ENCODE assay signal across 10 cellular contexts in genomic region chr2:26640331-26640745, GRCh38. TPM values are rescaled to one million over a fixed set of nuclear protein-coding genes. Genes with fewer than 3 reads are reported as not detected.
DNase-seq lines count a peak whose midpoint lies in the region; ATAC-seq and TF ChIP-seq lines count a peak whose summit lies in the region.
"Had no signal": no experiment of that assay in that cellular context is flagged by ENCODE, and none has a peak within 500 bp of the region (broad histone marks: within the 10 kb centered on the region; RNA-seq: fewer than 3 reads in every experiment).

No MANE protein-coding gene starts in this region.

- H3K4me1 Mint-ChIP-seq in HFFc6 (ENCODE audit: low read depth) = peaks cover 7% of the 10 kb centered on the region; the same call in 1 of the 2 replicates
- H3K4me1 Mint-ChIP-seq in activated CD4-positive, alpha-beta T cell treated with anti-CD3 and anti-CD28 coated beads for 36 hours = no peaks in the 10 kb centered on the region

- POLR2A ChIA-PET in activated CD4-positive, alpha-beta T cell treated with anti-CD3 and anti-CD28 coated beads for 36 hours (lab: Charles Lee) = no interaction called here

- in situ Hi-C loops in astrocyte of the spinal cord (cut with HindIII; ENCODE audit: low sequenced_read_pairs) = no loop called here

- no peak overlapping the region for H3K27ac ChIP-seq in MM.1S (ENCODE audit: low read length)

- ATAC-seq in left lobe of liver (peak; percentile 48), GM21367 (IDR thresholded peaks at IDR 0.05; ENCODE audit: unreplicated experiment) (no peak)
- ATAC-seq in activated CD4-positive, alpha-beta T cell treated with anti-CD3 and anti-CD28 coated beads for 36 hours = no peak

- no peak overlapping the region for H3K4me2 ChIP-seq in MM.1S (ENCODE audit: low read depth, low read length)

- intact Hi-C loops in activated CD4-positive, alpha-beta T cell treated with anti-CD3 and anti-CD28 coated beads for 36 hours (cut with DNase I, micrococcal nuclease) = no loop called here

- CTCF ChIA-PET in activated CD4-positive, alpha-beta T cell treated with anti-CD3 and anti-CD28 coated beads for 36 hours (lab: Charles Lee) = no interaction called here

- peaks cover 46% of the 10 kb centered on the region for H3K27me3 ChIP-seq in MM.1S (replicated peaks; ENCODE audit: insufficient read depth, low read length)

- H3K9me3 ChIP-seq in MM.1S (replicated peaks; ENCODE audit: insufficient read depth, low read length) = no peaks in the 10 kb centered on the region

- no peaks in the 10 kb centered on the region for H3K79me2 ChIP-seq in MM.1S (ENCODE audit: low read length)

- H3K36me3 ChIP-seq in MM.1S (replicated peaks; ENCODE audit: insufficient read depth, low read length) = no peaks in the 10 kb centered on the region

- H3K4me3 Mint-ChIP-seq in HFFc6 = no peak overlapping the region
- H3K4me3 Mint-ChIP-seq in activated CD4-positive, alpha-beta T cell treated with anti-CD3 and anti-CD28 coated beads for 36 hours = no peak overlapping the region

- no peaks in the 10 kb centered on the region for H3K9me3 Mint-ChIP-seq in HFFc6
- no peaks in the 10 kb centered on the region for H3K9me3 Mint-ChIP-seq in activated CD4-positive, alpha-beta T cell treated with anti-CD3 and anti-CD28 coated beads for 36 hours (ENCODE audit: low read depth)

- no peak overlapping the region for H3K4me3 ChIP-seq in AG09309 (ENCODE audit: control insufficient read depth, low read depth, low read length)
- H3K4me3 ChIP-seq in astrocyte of the spinal cord (ENCODE audit: low read depth, low read length) = no peak overlapping the region
- no peak overlapping the region for H3K4me3 ChIP-seq in MM.1S (ENCODE audit: low read length)

- H4K20me1 ChIP-seq in MM.1S (ENCODE audit: insufficient read depth, low read length) = no peaks in the 10 kb centered on the region

- H3K9ac ChIP-seq in MM.1S (ENCODE audit: low read length) = no peak overlapping the region

- no peaks in the 10 kb centered on the region for H3F3A ChIP-seq in MM.1S (ENCODE audit: insufficient read depth, low read length)

- TF ChIP-seq CTCF in AG09309 (IDR thresholded peaks at IDR 0.05; ENCODE audit: control insufficient read depth, insufficient read depth, low read depth, low read length, missing control alignments) (no peak), HFFc6 (IDR thresholded peaks at IDR 0.05) (no peak), astrocyte of the spinal cord (IDR thresholded peaks at IDR 0.05; ENCODE audit: low read depth, low read length) (no peak), MM.1S (IDR thresholded peaks at IDR 0.05; ENCODE audit: low read length) (no peak)

- no peaks in the 10 kb centered on the region for H3K4me1 ChIP-seq in MM.1S (ENCODE audit: low read length)

- no peaks in the 10 kb centered on the region for H3K36me3 Mint-ChIP-seq in HFFc6 (ENCODE audit: low read depth)
- H3K36me3 Mint-ChIP-seq in activated CD4-positive, alpha-beta T cell treated with anti-CD3 and anti-CD28 coated beads for 36 hours (ENCODE audit: low read depth) = no peaks in the 10 kb centered on the region

- no peak overlapping the region for H3K27ac Mint-ChIP-seq in HFFc6
- no peak overlapping the region for H3K27ac Mint-ChIP-seq in activated CD4-positive, alpha-beta T cell treated with anti-CD3 and anti-CD28 coated beads for 36 hours
- H3K27ac Mint-ChIP-seq: progenitor cell of endocrine pancreas had no signal

- DNase-seq in AG09309 (ENCODE audit: low read depth) (peak; percentile 21), HFFc6 (peak; percentile 37), astrocyte of the spinal cord (ENCODE audit: low read depth, low spot score) (peak; percentile 50), left lobe of liver (ENCODE audit: low spot score) (no peak), retina (no peak), MM.1S (no peak)
- DNase-seq in activated CD4-positive, alpha-beta T cell treated with anti-CD3 and anti-CD28 coated beads for 36 hours = no peak

- peaks cover 25% of the 10 kb centered on the region for H3K27me3 Mint-ChIP-seq in HFFc6 (ENCODE audit: insufficient read depth)
- H3K27me3 Mint-ChIP-seq in activated CD4-positive, alpha-beta T cell treated with anti-CD3 and anti-CD28 coated beads for 36 hours = peaks cover 27% of the 10 kb centered on the region

- no peaks in the 10 kb centered on the region for H3K9me2 ChIP-seq in MM.1S (replicated peaks; ENCODE audit: insufficient read depth, low read length)

- H2AFZ ChIP-seq in MM.1S (ENCODE audit: low read length) = no peak overlapping the region

RNA-seq across cellular contexts. Expression of gene CIB4, which starts 0.8 kb away (rescaled TPM):
- not detected for total RNA-seq in HFFc6 (2021; fragmentation: NEBNext Ultra II Directional; extraction: Animal tissue kit (Norgen Biotek cat#: 25700))
- not detected for total RNA-seq in left lobe of liver
- not detected for total RNA-seq in activated CD4-positive, alpha-beta T cell treated with anti-CD3 and anti-CD28 coated beads for 36 hours
- total RNA-seq: glomerular endothelial cell, progenitor cell of endocrine pancreas had no signal

RNA-seq across cellular contexts. Expression of gene KCNK3, which starts 52.2 kb away (rescaled TPM):
- not detected for total RNA-seq in HFFc6 (2021; fragmentation: NEBNext Ultra II Directional; extraction: Animal tissue kit (Norgen Biotek cat#: 25700))
- 0.43 TPM for total RNA-seq in left lobe of liver
- not detected for total RNA-seq in activated CD4-positive, alpha-beta T cell treated with anti-CD3 and anti-CD28 coated beads for 36 hours

Comparison
In these comparisons a context has a peak if more than half of its experiments do, and no peak if none do; other contexts are left out.
1. DNase-seq: peak in AG09309 (single experiment), HFFc6 (single experiment) and astrocyte of the spinal cord (single experiment); none in left lobe of liver (single experiment), retina (single experiment), MM.1S (single experiment) and activated CD4-positive, alpha-beta T cell treated with anti-CD3 and anti-CD28 coated beads for 36 hours (single experiment).